1 cellular context compared by ENCODE assay signal in genomic region chr1:234963180-234963903, GRCh38.
TF ChIP-seq lines count a peak whose summit lies in the region.

No MANE protein-coding gene starts in this region.

TF ChIP-seq in K562, 482 proteins besides CTCF, POLR2A, EP300 and RAD21 (continued from another document):
- TF ChIP-seq MLLT1 (IDR thresholded peaks at IDR 0.05), result peak in 1 of 2 experiments; percentile 84; a peak in 2 of 4 replicates
- no peak for TF ChIP-seq NR0B1 (IDR thresholded peaks at IDR 0.05; ENCODE audit: partially characterized antibody)
- no peak for TF ChIP-seq RUNX1 (IDR thresholded peaks at IDR 0.05; ENCODE audit: low read depth)
- TF ChIP-seq ZNF197 (CRISPR knock-in tag; IDR thresholded peaks at IDR 0.05; ENCODE audit: low read depth), result peak; percentile 98
- TF ChIP-seq TAF7 (tag; IDR thresholded peaks at IDR 0.05), result no peak; the same call in 1 of the 2 replicates
- TF ChIP-seq CHCHD3 (CRISPR knock-in tag; IDR thresholded peaks at IDR 0.05), result no peak
- TF ChIP-seq SMC3 (conservative IDR thresholded peaks at IDR 0.05; ENCODE audit: insufficient read depth, low read depth, low read length), result no peak
- TF ChIP-seq MECOM (CRISPR knock-in tag; IDR thresholded peaks at IDR 0.05), result peak; percentile 74
- TF ChIP-seq GATAD2B (IDR thresholded peaks at IDR 0.05; ENCODE audit: borderline replicate concordance), result no peak
- peak; percentile 87 for TF ChIP-seq ERF (CRISPR knock-in tag; IDR thresholded peaks at IDR 0.05)
- peak; percentile 87 for TF ChIP-seq DDX20 (tag; IDR thresholded peaks at IDR 0.05; ENCODE audit: low read depth)
- no peak for TF ChIP-seq THAP12 (CRISPR knock-in tag; IDR thresholded peaks at IDR 0.05)
- no peak for TF ChIP-seq MTA2 (IDR thresholded peaks at IDR 0.05; ENCODE audit: low read depth)
- TF ChIP-seq PTTG1 (tag; IDR thresholded peaks at IDR 0.05; ENCODE audit: low read depth), result peak; percentile 84
- peak; percentile 87 for TF ChIP-seq IRF9 (tag; IDR thresholded peaks at IDR 0.05)
- TF ChIP-seq CHD4 (IDR thresholded peaks at IDR 0.05; ENCODE audit: insufficient read depth, insufficient replicate concordance, low read depth, low read length, poor library complexity, severe bottlenecking), result no peak
- TF ChIP-seq SP2 (IDR thresholded peaks at IDR 0.05; ENCODE audit: extremely low read depth, low read depth, low read length, poor library complexity, severe bottlenecking), result no peak
- peak; percentile 24; the same call in 1 of the 2 replicates for TF ChIP-seq SMARCE1 (IDR thresholded peaks at IDR 0.05)
- peak; percentile 88 for TF ChIP-seq CXXC5 (CRISPR knock-in tag; IDR thresholded peaks at IDR 0.05)
- 0 out of 2 replicates have a peak, but pooled peaks have one; percentile 32 for TF ChIP-seq TRIM28 (IDR thresholded peaks at IDR 0.05)
- TF ChIP-seq CHD1 (IDR thresholded peaks at IDR 0.05; ENCODE audit: low read length), result no peak
- no peak for TF ChIP-seq ZNF146 (CRISPR knock-in tag; IDR thresholded peaks at IDR 0.05; ENCODE audit: unreplicated experiment)
- TF ChIP-seq PTBP1 (IDR thresholded peaks at IDR 0.05; ENCODE audit: low read depth, low read length), result no peak
- no peak for TF ChIP-seq NKRF (IDR thresholded peaks at IDR 0.05; ENCODE audit: borderline replicate concordance)
- peak; percentile 96 to 97 for TF ChIP-seq FOXK2 (conservative IDR thresholded peaks at IDR 0.05 in 1 of 2, IDR thresholded peaks at IDR 0.05 in 1 of 2; ENCODE audit: low read depth in 2 of 2)
- TF ChIP-seq NR4A1 (CRISPR knock-in tag; IDR thresholded peaks at IDR 0.05), result 0 out of 2 replicates have a peak, but pooled peaks have one; percentile 75
- peak; percentile 96 for TF ChIP-seq NR4A1 (tag; IDR thresholded peaks at IDR 0.05)
- TF ChIP-seq HNRNPL (IDR thresholded peaks at IDR 0.05; ENCODE audit: low read depth, low read length), result no peak
- TF ChIP-seq MXI1 (IDR thresholded peaks at IDR 0.05; ENCODE audit: low read depth, low read length), result no peak
- peak; percentile 78; the same call in 1 of the 2 replicates for TF ChIP-seq ZNF23 (CRISPR knock-in tag; IDR thresholded peaks at IDR 0.05)
- TF ChIP-seq ZBTB7A (IDR thresholded peaks at IDR 0.05; ENCODE audit: borderline replicate concordance, control insufficient read depth, low read depth, low read length), result no peak
- TF ChIP-seq ZNF212 (CRISPR knock-in tag; IDR thresholded peaks at IDR 0.05), result no peak
- peak; percentile 99 for TF ChIP-seq ZNF395 (CRISPR knock-in tag; IDR thresholded peaks at IDR 0.05)
- TF ChIP-seq TAL1 (IDR thresholded peaks at IDR 0.05), result no peak
- TF ChIP-seq MEIS2 (IDR thresholded peaks at IDR 0.05; ENCODE audit: partially characterized antibody), result peak; percentile 10
TF ChIP-seq in K562: peak in this region for 159.
